9 cellular contexts compared by ENCODE assay signal in genomic region chr1:25245809-25246599, GRCh38. TPM values are rescaled to one million over a fixed set of nuclear protein-coding genes. Genes with fewer than 3 reads are reported as not detected.
DNase-seq lines count a peak whose midpoint lies in the region; ATAC-seq and TF ChIP-seq lines count a peak whose summit lies in the region.
"Had no signal": no experiment of that assay in that cellular context is flagged by ENCODE, and none has a peak within 500 bp of the region (broad histone marks: within the 10 kb centered on the region; RNA-seq: fewer than 3 reads in every experiment).

No MANE protein-coding gene starts in this region.

- ATAC-seq in naive thymus-derived CD4-positive, alpha-beta T cell, result no peak
- ATAC-seq in GM21717 (IDR thresholded peaks at IDR 0.05; ENCODE audit: unreplicated experiment), result no peak

- no peaks in the 10 kb centered on the region for H3K9me3 ChIP-seq in naive thymus-derived CD4-positive, alpha-beta T cell (ENCODE audit: control insufficient read depth in 2 of 3, low read length in 3 of 3)

- no peaks in the 10 kb centered on the region for H3K27me3 ChIP-seq in naive thymus-derived CD4-positive, alpha-beta T cell (ENCODE audit: control insufficient read depth in 2 of 2, insufficient read depth in 2 of 2, low read length in 2 of 2)

- H3K27me3 Mint-ChIP-seq in activated naive CD4-positive, alpha-beta T cell treated with anti-CD3 and anti-CD28 coated beads, Interleukin-2, amount 10 ng/mL, durations not matched to agents 7 days and 5 days, result peaks cover 8% of the 10 kb centered on the region
- H3K27me3 Mint-ChIP-seq in naive thymus-derived CD4-positive, alpha-beta T cell, result peaks cover 0 to 8% (median 0%) of the 10 kb centered on the region in 5 donors

- peaks cover 54% of the 10 kb centered on the region for H3K36me3 Mint-ChIP-seq in activated naive CD4-positive, alpha-beta T cell treated with anti-CD3 and anti-CD28 coated beads, Interleukin-2, amount 10 ng/mL, durations not matched to agents 7 days and 5 days
- H3K36me3 Mint-ChIP-seq in naive thymus-derived CD4-positive, alpha-beta T cell, result peaks cover 3 to 47% (median 41%) of the 10 kb centered on the region in 5 donors

- peaks cover 29 to 53% (median 35%) of the 10 kb centered on the region in 3 experiments for H3K36me3 ChIP-seq in naive thymus-derived CD4-positive, alpha-beta T cell (ENCODE audit: control insufficient read depth in 2 of 3, insufficient read depth in 3 of 3, low read length in 3 of 3)

- intact Hi-C loops in naive thymus-derived CD4-positive, alpha-beta T cell (cut with micrococcal nuclease), result loop anchor here (2.0 to 10.0 kb wide), 10 partner anchors 23 to 1676 kb away; partner anchors contain the start of genes CLIC4 (in 2 of the 2), TMEM50A (in 2 of the 2), MTFR1L (in 1 of the 2) and NUDC (in 1 of the 2)
- intact Hi-C loops in posterior vena cava (cut with DNase I), result no loop called here

- peaks cover 30 to 37% of the 10 kb centered on the region in 2 donors for H3K4me1 ChIP-seq in naive thymus-derived CD4-positive, alpha-beta T cell (ENCODE audit: control insufficient read depth in 2 of 2, insufficient read depth in 2 of 2, low read length in 2 of 2)

- no peak for TF ChIP-seq CTCF in epithelial cell of esophagus (IDR thresholded peaks at IDR 0.05; ENCODE audit: insufficient read depth, low read depth, low read length, missing control alignments)

- POLR2A ChIA-PET in naive thymus-derived CD4-positive, alpha-beta T cell (lab: Charles Lee), result interaction anchor here (0.6 to 10.7 kb wide), 5 partner anchors 10 to 744 kb away, joined by 3 to 182 read pairs (median 6); partner anchors contain the start of genes RCAN3 and SYF2

- H3K4me3 ChIP-seq in epithelial cell of esophagus (ENCODE audit: low read length), result peak overlapping the region; percentile 100
- peak overlapping the region; percentile 94 for H3K4me3 ChIP-seq in naive thymus-derived CD4-positive, alpha-beta T cell (ENCODE audit: low read length)

- H3K27ac Mint-ChIP-seq in activated naive CD4-positive, alpha-beta T cell treated with anti-CD3 and anti-CD28 coated beads, Interleukin-2, amount 10 ng/mL, durations not matched to agents 7 days and 5 days, result peak overlapping the region; percentile 99
- H3K27ac Mint-ChIP-seq in naive thymus-derived CD4-positive, alpha-beta T cell, result peak overlapping the region; percentile 98 to 100 (median 100)

- H3K9me3 Mint-ChIP-seq in activated naive CD4-positive, alpha-beta T cell treated with anti-CD3 and anti-CD28 coated beads, Interleukin-2, amount 10 ng/mL, durations not matched to agents 7 days and 5 days, result no peaks in the 10 kb centered on the region
- H3K9me3 Mint-ChIP-seq in naive thymus-derived CD4-positive, alpha-beta T cell, result peaks cover 0 to 10% (median 0%) of the 10 kb centered on the region in 11 donors

- no peak for DNase-seq in activated naive CD4-positive, alpha-beta T cell treated with anti-CD3 and anti-CD28 coated beads, Interleukin-2, amount 10 ng/mL, durations not matched to agents 7 days and 5 days
- no peak for DNase-seq in activated naive CD4-positive, alpha-beta T cell treated with Interleukin-2 at 50 U/mL for 16 hours
- peak; percentile 81 for DNase-seq in RKO (ENCODE audit: low spot score)
- peak; percentile 58 for DNase-seq in epithelial cell of esophagus (ENCODE audit: low read depth)
- no peak for DNase-seq in naive thymus-derived CD4-positive, alpha-beta T cell
- DNase-seq in posterior vena cava (ENCODE audit: low spot score), result no peak
- no peak for DNase-seq in NCI-H2081 treated with DMSO at 0.1 percent for 48 hours (lab: John Stamatoyannopoulos, UW)

- peaks cover 60% of the 10 kb centered on the region for H3K4me1 Mint-ChIP-seq in activated naive CD4-positive, alpha-beta T cell treated with anti-CD3 and anti-CD28 coated beads, Interleukin-2, amount 10 ng/mL, durations not matched to agents 7 days and 5 days
- H3K4me1 Mint-ChIP-seq in naive thymus-derived CD4-positive, alpha-beta T cell, result peaks cover 29 to 76% (median 60%) of the 10 kb centered on the region in 7 donors

- peak overlapping the region; percentile 93 for H3K4me3 Mint-ChIP-seq in activated naive CD4-positive, alpha-beta T cell treated with anti-CD3 and anti-CD28 coated beads, Interleukin-2, amount 10 ng/mL, durations not matched to agents 7 days and 5 days
- H3K4me3 Mint-ChIP-seq in naive thymus-derived CD4-positive, alpha-beta T cell, result peak overlapping the region; percentile 96 to 99 (median 97)

- CTCF ChIA-PET in activated naive CD4-positive, alpha-beta T cell treated with anti-CD3 and anti-CD28 coated beads, Interleukin-2, amount 10 ng/mL, durations not matched to agents 7 days and 5 days (lab: Charles Lee), result no interaction called here
- CTCF ChIA-PET in naive thymus-derived CD4-positive, alpha-beta T cell (lab: Charles Lee), result no interaction called here

- H3K27ac ChIP-seq in naive thymus-derived CD4-positive, alpha-beta T cell (ENCODE audit: low read depth, low read length), result peak overlapping the region; percentile 98

RNA-seq across cellular contexts. Expression of gene RSRP1, which starts 1.2 kb away (rescaled TPM):
- total RNA-seq in naive thymus-derived CD4-positive, alpha-beta T cell, result 100 to 1,000 TPM; 230 to 449 (median 425) TPM
- 10 to 100 TPM; 52.9 to 63.6 TPM for polyA plus RNA-seq in naive thymus-derived CD4-positive, alpha-beta T cell
- total RNA-seq in posterior vena cava, result 10 to 100 TPM; 67.5 to 90.0 TPM

RNA-seq across cellular contexts. Expression of gene SYF2, which starts 13.7 kb away (rescaled TPM):
- 10 to 100 TPM; 44.4 to 83.3 (median 59.4) TPM for total RNA-seq in naive thymus-derived CD4-positive, alpha-beta T cell
- polyA plus RNA-seq in naive thymus-derived CD4-positive, alpha-beta T cell, result 10 to 100 TPM; 77.7 to 82.9 TPM
- 10 to 100 TPM; 35.7 to 38.0 TPM for total RNA-seq in posterior vena cava

RNA-seq across cellular contexts. Expression of gene RHD, which starts 26.3 kb away (rescaled TPM):
- under 1 TPM in 2 of 5 experiments, not detected in 3; 0.27 TPM for total RNA-seq in naive thymus-derived CD4-positive, alpha-beta T cell
- under 1 TPM; 0.15 to 0.28 TPM for polyA plus RNA-seq in naive thymus-derived CD4-positive, alpha-beta T cell
- total RNA-seq in posterior vena cava, result not detected
- total RNA-seq: pulmonary artery endothelial cell had no signal

Comparison
In these comparisons a context has a peak if more than half of its experiments do, and no peak if none do; other contexts are left out.
1. DNase-seq: peak in RKO (single experiment) and epithelial cell of esophagus (single experiment); none in activated naive CD4-positive, alpha-beta T cell treated with anti-CD3 and anti-CD28 coated beads, Interleukin-2, amount 10 ng/mL, durations not matched to agents 7 days and 5 days (single experiment), activated naive CD4-positive, alpha-beta T cell treated with Interleukin-2 at 50 U/mL for 16 hours (single experiment), naive thymus-derived CD4-positive, alpha-beta T cell (0 of 9), posterior vena cava (single experiment) and NCI-H2081 treated with DMSO at 0.1 percent for 48 hours (single experiment).
2. intact Hi-C loops: an anchor here in naive thymus-derived CD4-positive, alpha-beta T cell (2.0 to 10.0 kb wide); none called in posterior vena cava.